16 cellular contexts compared by ENCODE assay signal in the genomic region with DNA sequence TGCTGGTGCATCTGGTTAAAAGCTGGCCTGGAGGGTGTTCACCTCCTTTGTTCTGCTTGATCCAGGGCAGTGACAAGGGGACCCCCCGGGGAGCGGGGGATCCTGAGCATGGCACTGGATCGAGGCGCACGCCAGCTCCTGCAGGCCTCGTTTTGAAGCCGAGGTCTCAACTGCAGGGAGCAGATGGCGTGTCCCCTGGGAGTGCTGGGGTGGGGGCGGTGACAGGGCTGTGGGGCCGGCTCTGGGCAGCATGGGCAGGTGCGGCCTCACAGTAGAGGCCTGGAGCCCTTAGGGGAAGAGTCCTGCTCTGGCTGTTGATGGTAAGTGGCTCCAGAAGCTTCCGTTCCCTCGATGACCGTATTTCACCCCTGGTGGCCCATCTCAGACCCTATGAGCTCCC. TPM values are rescaled to one million over a fixed set of nuclear protein-coding genes. Genes with fewer than 3 reads are reported as not detected.
"Had no signal": no experiment of that assay in that cellular context is flagged by ENCODE, and none has a peak within 500 bp of the region (broad histone marks: within the 10 kb centered on the region; RNA-seq: fewer than 3 reads in every experiment).

No MANE protein-coding gene starts in this region.

- H3K4me1 Mint-ChIP-seq: activated naive CD8-positive, alpha-beta T cell treated with anti-CD3 and anti-CD28 coated beads, Interleukin-2, amount 50 U/mL, for 24 hours had no signal

- ATAC-seq: activated naive CD8-positive, alpha-beta T cell treated with anti-CD3 and anti-CD28 coated beads, Interleukin-2, amount 50 U/mL, for 24 hours; foreskin keratinocyte; heart left ventricle; stimulated activated naive CD8-positive, alpha-beta T cell treated with anti-CD3 and anti-CD28 coated beads, Interleukin-15, amount 100 ng/mL, for 72 hours had no signal

- H3K36me3 ChIP-seq: heart left ventricle, left ventricle myocardium inferior, thoracic aorta had no signal

- H3K27ac ChIP-seq: foreskin keratinocyte, heart left ventricle, left ventricle myocardium inferior, psoas muscle, thoracic aorta had no signal

- H3K27me3 ChIP-seq: dorsolateral prefrontal cortex, foreskin keratinocyte, heart left ventricle had no signal

- H3K4me3 Mint-ChIP-seq: activated B cell treated with CpG ODN at 0.5 μM for 24 hours; activated CD4-positive, alpha-beta T cell treated with anti-CD3 and anti-CD28 coated beads, Interleukin-2, amount 10 ng/mL, durations not matched to agents 24 days and 14 days; activated naive CD8-positive, alpha-beta T cell treated with anti-CD3 and anti-CD28 coated beads, Interleukin-2, amount 50 U/mL, for 24 hours; nephron; stimulated activated naive CD8-positive, alpha-beta T cell treated with anti-CD3 and anti-CD28 coated beads, Interleukin-15, amount 100 ng/mL, for 72 hours had no signal

- DNase-seq: activated B cell treated with CpG ODN at 0.5 μM for 24 hours; activated CD4-positive, alpha-beta T cell treated with anti-CD3 and anti-CD28 coated beads, Interleukin-2, amount 10 ng/mL, durations not matched to agents 24 days and 14 days; activated CD8-positive, alpha-beta memory T cell treated with anti-CD3 and anti-CD28 coated beads for 24 hours; activated naive CD4-positive, alpha-beta T cell treated with Interleukin-2 at 50 U/mL for 16 hours; activated naive CD8-positive, alpha-beta T cell treated with anti-CD3 and anti-CD28 coated beads, Interleukin-2, amount 50 U/mL, for 24 hours; foreskin keratinocyte; heart left ventricle; left ventricle myocardium inferior; mesendoderm; stimulated activated CD4-positive, alpha-beta T cell treated with anti-CD3 and anti-CD28 coated beads, Interleukin-2, amount 100 ng/mL, for 48 hours; stimulated activated naive CD8-positive, alpha-beta T cell treated with anti-CD3 and anti-CD28 coated beads, Interleukin-15, amount 100 ng/mL, for 72 hours had no signal

- H3K9me3 Mint-ChIP-seq: activated B cell treated with CpG ODN at 0.5 μM for 24 hours; activated CD4-positive, alpha-beta T cell treated with anti-CD3 and anti-CD28 coated beads, Interleukin-2, amount 10 ng/mL, durations not matched to agents 24 days and 14 days; activated naive CD8-positive, alpha-beta T cell treated with anti-CD3 and anti-CD28 coated beads, Interleukin-2, amount 50 U/mL, for 24 hours; nephron; stimulated activated naive CD8-positive, alpha-beta T cell treated with anti-CD3 and anti-CD28 coated beads, Interleukin-15, amount 100 ng/mL, for 72 hours had no signal

- H3K4me3 ChIP-seq: heart left ventricle, left ventricle myocardium inferior, psoas muscle, thoracic aorta had no signal

- H3K27ac Mint-ChIP-seq: activated B cell treated with CpG ODN at 0.5 μM for 24 hours; activated CD4-positive, alpha-beta T cell treated with anti-CD3 and anti-CD28 coated beads, Interleukin-2, amount 10 ng/mL, durations not matched to agents 24 days and 14 days; activated naive CD8-positive, alpha-beta T cell treated with anti-CD3 and anti-CD28 coated beads, Interleukin-2, amount 50 U/mL, for 24 hours had no signal

- H3K4me1 ChIP-seq: foreskin keratinocyte, psoas muscle had no signal

- H3K27me3 Mint-ChIP-seq: activated B cell treated with CpG ODN at 0.5 μM for 24 hours; activated CD4-positive, alpha-beta T cell treated with anti-CD3 and anti-CD28 coated beads, Interleukin-2, amount 10 ng/mL, durations not matched to agents 24 days and 14 days; activated naive CD8-positive, alpha-beta T cell treated with anti-CD3 and anti-CD28 coated beads, Interleukin-2, amount 50 U/mL, for 24 hours; stimulated activated naive CD8-positive, alpha-beta T cell treated with anti-CD3 and anti-CD28 coated beads, Interleukin-15, amount 100 ng/mL, for 72 hours had no signal

- H3K9me3 ChIP-seq: heart left ventricle, left ventricle myocardium inferior, psoas muscle, thoracic aorta had no signal

RNA-seq across cellular contexts. Expression of gene COMP, which starts 55.8 kb away (rescaled TPM):
- total RNA-seq: activated CD4-positive, alpha-beta T cell treated with anti-CD3 and anti-CD28 coated beads, Interleukin-2, amount 10 ng/mL, durations not matched to agents 24 days and 14 days; foreskin keratinocyte had no signal
- polyA plus RNA-seq: foreskin keratinocyte, keratinocyte had no signal
